15 cellular contexts compared by ENCODE assay signal in genomic region chr2:237717366-237718276, GRCh38.
DNase-seq lines count a peak whose midpoint lies in the region; ATAC-seq, FAIRE-seq and TF ChIP-seq lines count a peak whose summit lies in the region.
"Had no signal": no experiment of that assay in that cellular context is flagged by ENCODE, and none has a peak within 500 bp of the region (broad histone marks: within the 10 kb centered on the region; RNA-seq: fewer than 3 reads in every experiment).

No MANE protein-coding gene starts in this region.

- H3K4me1 Mint-ChIP-seq in activated T-cell treated with anti-CD3 and anti-CD28 coated beads, Interleukin-2, amount 50 U/mL, for 24 hours (ENCODE audit: low read depth), result peaks cover 75% of the 10 kb centered on the region
- H3K4me1 Mint-ChIP-seq in activated T-cell treated with anti-CD3 and anti-CD28 coated beads, Interleukin-2, amount 50 U/mL, for 4 hours (ENCODE audit: low read depth), result peaks cover 69% of the 10 kb centered on the region
- peaks cover 51% of the 10 kb centered on the region for H3K4me1 Mint-ChIP-seq in activated T-cell treated with anti-CD3 and anti-CD28 coated beads, Interleukin-2, amount 50 U/mL, for 72 hours (ENCODE audit: low read depth)

- no peak overlapping the region for H2AFZ ChIP-seq in keratinocyte (ENCODE audit: control insufficient read depth, low read length)

- peak overlapping the region; percentile 70 for H3K27ac ChIP-seq in keratinocyte (ENCODE audit: control insufficient read depth, insufficient read depth, low read length)
- peak overlapping the region in 3 of 5 donors; percentile 21 to 82 (median 80) for H3K27ac ChIP-seq in stomach
- H3K27ac ChIP-seq: A549, cardiac muscle cell, vagina had no signal

- H3K79me2 ChIP-seq in keratinocyte (ENCODE audit: control insufficient read depth, insufficient read depth, low read length), result peaks cover 85% of the 10 kb centered on the region

- H3K4me3 ChIP-seq in keratinocyte (ENCODE audit: control insufficient read depth in 2 of 3, extremely low read depth in 1 of 3, insufficient read depth in 2 of 3, low read depth in 1 of 3, low read length in 3 of 3) (peak overlapping the region in 2 of 3 experiments; percentile 22 to 33), stomach (no peak overlapping the region)
- H3K4me3 ChIP-seq: A549, cardiac muscle cell, vagina had no signal

- peak overlapping the region; percentile 42 for H3K27ac Mint-ChIP-seq in activated T-cell treated with anti-CD3 and anti-CD28 coated beads, Interleukin-2, amount 50 U/mL, for 24 hours
- H3K27ac Mint-ChIP-seq in activated T-cell treated with anti-CD3 and anti-CD28 coated beads, Interleukin-2, amount 50 U/mL, for 72 hours, result peak overlapping the region; percentile 58

- 89 to 93% (median 90%) methylated on average over 23 to 24 of the region's 24 CpGs for WGBS in stomach, 5 donors

- peaks cover 24% of the 10 kb centered on the region for H4K20me1 ChIP-seq in keratinocyte (ENCODE audit: control insufficient read depth, extremely low read depth, insufficient read depth, low read length)

- peak overlapping the region; percentile 63 for H3K9ac ChIP-seq in keratinocyte (ENCODE audit: control insufficient read depth, extremely low read depth, insufficient read depth, low read length)

- H3K27me3 ChIP-seq in keratinocyte (ENCODE audit: control insufficient read depth, extremely low read depth, insufficient read depth, low read length) (no peaks in the 10 kb centered on the region), stomach (no peaks in the 10 kb centered on the region)
- H3K27me3 ChIP-seq: cardiac muscle cell, vagina had no signal

- dilution Hi-C loops in keratinocyte (cut with MboI; ENCODE audit: extremely low pct_ligation_motif_present, low sequenced_read_pairs), result no loop called here

- TF ChIP-seq CTCF in keratinocyte (optimal IDR thresholded peaks at IDR 0.05 in 1 of 3, IDR thresholded peaks at IDR 0.05 in 1 of 3, conservative IDR thresholded peaks at IDR 0.05 in 1 of 3; ENCODE audit: extremely low read depth in 1 of 3, insufficient read depth in 2 of 3, low read length in 3 of 3), result no peak
- TF ChIP-seq CTCF in stomach (IDR thresholded peaks at IDR 0.05), result no peak

- H3K4me1 ChIP-seq in keratinocyte (ENCODE audit: control insufficient read depth, extremely low read depth, insufficient read depth, low read length) (peaks cover 69% of the 10 kb centered on the region), stomach (peaks cover 17 to 76% (median 42%) of the 10 kb centered on the region in 4 donors)

- no peaks in the 10 kb centered on the region for H3K9me3 Mint-ChIP-seq in activated T-cell treated with anti-CD3 and anti-CD28 coated beads, Interleukin-2, amount 50 U/mL, for 24 hours
- no peaks in the 10 kb centered on the region for H3K9me3 Mint-ChIP-seq in activated T-cell treated with anti-CD3 and anti-CD28 coated beads, Interleukin-2, amount 50 U/mL, for 4 hours
- H3K9me3 Mint-ChIP-seq in activated T-cell treated with anti-CD3 and anti-CD28 coated beads, Interleukin-2, amount 50 U/mL, for 72 hours, result no peaks in the 10 kb centered on the region

- H3K4me3 Mint-ChIP-seq in activated T-cell treated with anti-CD3 and anti-CD28 coated beads, Interleukin-2, amount 50 U/mL, for 24 hours, result no peak overlapping the region
- H3K4me3 Mint-ChIP-seq in activated T-cell treated with anti-CD3 and anti-CD28 coated beads, Interleukin-2, amount 50 U/mL, for 4 hours, result no peak overlapping the region
- H3K4me3 Mint-ChIP-seq in activated T-cell treated with anti-CD3 and anti-CD28 coated beads, Interleukin-2, amount 50 U/mL, for 72 hours, result no peak overlapping the region

- peaks cover 7% of the 10 kb centered on the region for H3K9me1 ChIP-seq in keratinocyte (ENCODE audit: control insufficient read depth, extremely low read depth, insufficient read depth, low read length)

- no peak for ATAC-seq in activated T-cell treated with anti-CD3 and anti-CD28 coated beads, Interleukin-2, amount 50 U/mL, for 4 hours
- no peak for ATAC-seq in activated T-cell treated with anti-CD3 and anti-CD28 coated beads, Interleukin-2, amount 50 U/mL, for 72 hours (replicated peaks in 1 of 2)
- ATAC-seq in HG03097 (IDR thresholded peaks at IDR 0.05; ENCODE audit: low FRiP score, unreplicated experiment), result no peak
- ATAC-seq in HG03469 (IDR thresholded peaks at IDR 0.05; ENCODE audit: unreplicated experiment), result no peak
- ATAC-seq: A549 had no signal

- peaks cover 10 to 32% of the 10 kb centered on the region in 2 experiments for H3K36me3 ChIP-seq in keratinocyte (ENCODE audit: control insufficient read depth in 2 of 2, extremely low read depth in 1 of 2, insufficient read depth in 2 of 2, low read length in 2 of 2)
- peaks cover 4 to 41% (median 15%) of the 10 kb centered on the region in 4 donors for H3K36me3 ChIP-seq in stomach
- H3K36me3 ChIP-seq: vagina had no signal

- intact Hi-C loops in stomach (cut with DNase I; ENCODE audit: low total_unique reads), result no loop called here

- FAIRE-seq in keratinocyte (lab: Jason Lieb, UNC), result no peak
- FAIRE-seq: A549 had no signal

- no peak for TF ChIP-seq EP300 in stomach (IDR thresholded peaks at IDR 0.05)

- peak overlapping the region; percentile 73 for H3K4me2 ChIP-seq in keratinocyte (ENCODE audit: control insufficient read depth, extremely low read depth, insufficient read depth, low read depth, low read length)
- H3K4me2 ChIP-seq: A549 had no signal

- no peaks in the 10 kb centered on the region for H3K27me3 Mint-ChIP-seq in activated T-cell treated with anti-CD3 and anti-CD28 coated beads, Interleukin-2, amount 50 U/mL, for 24 hours
- no peaks in the 10 kb centered on the region for H3K27me3 Mint-ChIP-seq in activated T-cell treated with anti-CD3 and anti-CD28 coated beads, Interleukin-2, amount 50 U/mL, for 4 hours (ENCODE audit: low read depth)
- no peaks in the 10 kb centered on the region for H3K27me3 Mint-ChIP-seq in activated T-cell treated with anti-CD3 and anti-CD28 coated beads, Interleukin-2, amount 50 U/mL, for 72 hours (ENCODE audit: low read depth)

- no peak for DNase-seq in activated T-cell treated with anti-CD3 and anti-CD28 coated beads, Interleukin-2, amount 50 U/mL, for 24 hours
- no peak for DNase-seq in activated T-cell treated with anti-CD3 and anti-CD28 coated beads, Interleukin-2, amount 50 U/mL, for 4 hours
- no peak for DNase-seq in activated T-cell treated with anti-CD3 and anti-CD28 coated beads, Interleukin-2, amount 50 U/mL, for 72 hours
- DNase-seq in keratinocyte (ENCODE audit: low read depth, low spot score), result no peak
- DNase-seq in stomach, result no peak
- no peak for DNase-seq in RKO (ENCODE audit: low spot score)
- DNase-seq: activated CD4-positive, CD25-positive, alpha-beta regulatory T cell; erythroblast; NCI-H187; NCI-H82 had no signal

- H3K36me3 Mint-ChIP-seq in activated T-cell treated with anti-CD3 and anti-CD28 coated beads, Interleukin-2, amount 50 U/mL, for 24 hours (ENCODE audit: low read depth), result peaks cover 80% of the 10 kb centered on the region
- H3K36me3 Mint-ChIP-seq in activated T-cell treated with anti-CD3 and anti-CD28 coated beads, Interleukin-2, amount 50 U/mL, for 4 hours (ENCODE audit: insufficient read depth), result peaks cover 28% of the 10 kb centered on the region
- peaks cover 4 to 12% of the 10 kb centered on the region in 2 donors for H3K36me3 Mint-ChIP-seq in activated T-cell treated with anti-CD3 and anti-CD28 coated beads, Interleukin-2, amount 50 U/mL, for 72 hours (ENCODE audit: insufficient read depth in 2 of 2)

- H3K9me3 ChIP-seq in keratinocyte (ENCODE audit: control insufficient read depth, low read depth, low read length), result no peaks in the 10 kb centered on the region
- H3K9me3 ChIP-seq in stomach, result no peaks in the 10 kb centered on the region
- H3K9me3 ChIP-seq: A549, vagina had no signal

- TF ChIP-seq POLR2A in stomach (IDR thresholded peaks at IDR 0.05), result no peak

Comparison
In these comparisons a context has a peak if more than half of its experiments do, and no peak if none do; other contexts are left out.
1. H3K4me3 ChIP-seq: peak in keratinocyte (2 of 3); none in stomach (0 of 4).